15 cellular contexts compared by ENCODE assay signal in the genomic region with DNA sequence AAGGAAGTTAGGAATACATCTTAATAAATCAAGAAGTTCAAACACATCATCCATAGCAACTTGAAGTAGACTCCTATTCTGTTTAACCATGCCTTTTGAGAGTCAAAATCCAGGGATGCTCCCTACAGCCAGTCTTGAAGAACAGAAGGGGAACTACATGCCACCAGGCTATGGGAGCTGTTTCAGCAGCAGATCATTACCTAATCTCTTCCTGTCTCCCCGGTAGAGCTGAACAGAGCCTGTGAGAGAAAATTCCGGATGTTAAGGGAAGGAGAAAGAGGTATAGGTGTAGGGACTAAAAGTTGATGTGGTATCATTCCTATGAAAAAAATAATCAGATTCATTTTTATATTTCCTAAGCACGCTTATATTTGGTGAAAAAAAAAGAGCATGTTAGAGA.
"Had no signal": no experiment of that assay in that cellular context is flagged by ENCODE, and none has a peak within 500 bp of the region (broad histone marks: within the 10 kb centered on the region; RNA-seq: fewer than 3 reads in every experiment).

No MANE protein-coding gene starts in this region.

- DNase-seq: activated CD4-positive, alpha-beta T cell treated with anti-CD3 and anti-CD28 coated beads, Interleukin-2, amount 50 U/mL, for 48 hours; activated CD4-positive, CD25-positive, alpha-beta regulatory T cell treated with anti-CD3 and anti-CD28 coated beads, Interleukin-2, amount 50 U/mL, for 72 hours; activated CD8-positive, alpha-beta memory T cell treated with anti-CD3 and anti-CD28 coated beads, Interleukin-2, amount 10 ng/mL, durations not matched to agents 7 days and 5 days; activated effector memory CD4-positive, alpha-beta T cell treated with Interleukin-2 at 50 U/mL for 16 hours; activated T-cell treated with anti-CD3 and anti-CD28 coated beads, Interleukin-2, amount 50 U/mL, for 24 hours; central memory CD4-positive, alpha-beta T cell; erythroblast; left colon; SK-N-SH; stimulated activated CD4-positive, alpha-beta T cell treated with anti-CD3 and anti-CD28 coated beads, Interleukin-2, amount 100 ng/mL, for 24 hours; stimulated activated naive CD4-positive, alpha-beta T cell treated with Interleukin-2 at 50 U/mL for 16 hours; T-helper 2 cell; trophoblast cell had no signal

- H2AFZ ChIP-seq: neural progenitor cell had no signal

- H3K27ac ChIP-seq: neural progenitor cell had no signal

- H3K36me3 ChIP-seq: neural progenitor cell, spleen had no signal

- ATAC-seq: activated CD8-positive, alpha-beta memory T cell treated with anti-CD3 and anti-CD28 coated beads, Interleukin-2, amount 10 ng/mL, durations not matched to agents 7 days and 5 days; left colon had no signal

- H3K4me2 ChIP-seq: SK-N-SH had no signal

- H3K4me3 ChIP-seq: neural progenitor cell, spleen had no signal

- H3K9ac ChIP-seq: neural progenitor cell, SK-N-SH had no signal

- H3K9me2 ChIP-seq: SK-N-SH had no signal

- H3K9me3 ChIP-seq: SK-N-SH, spleen had no signal
